1 cellular context compared by ENCODE assay signal in the genomic region with DNA sequence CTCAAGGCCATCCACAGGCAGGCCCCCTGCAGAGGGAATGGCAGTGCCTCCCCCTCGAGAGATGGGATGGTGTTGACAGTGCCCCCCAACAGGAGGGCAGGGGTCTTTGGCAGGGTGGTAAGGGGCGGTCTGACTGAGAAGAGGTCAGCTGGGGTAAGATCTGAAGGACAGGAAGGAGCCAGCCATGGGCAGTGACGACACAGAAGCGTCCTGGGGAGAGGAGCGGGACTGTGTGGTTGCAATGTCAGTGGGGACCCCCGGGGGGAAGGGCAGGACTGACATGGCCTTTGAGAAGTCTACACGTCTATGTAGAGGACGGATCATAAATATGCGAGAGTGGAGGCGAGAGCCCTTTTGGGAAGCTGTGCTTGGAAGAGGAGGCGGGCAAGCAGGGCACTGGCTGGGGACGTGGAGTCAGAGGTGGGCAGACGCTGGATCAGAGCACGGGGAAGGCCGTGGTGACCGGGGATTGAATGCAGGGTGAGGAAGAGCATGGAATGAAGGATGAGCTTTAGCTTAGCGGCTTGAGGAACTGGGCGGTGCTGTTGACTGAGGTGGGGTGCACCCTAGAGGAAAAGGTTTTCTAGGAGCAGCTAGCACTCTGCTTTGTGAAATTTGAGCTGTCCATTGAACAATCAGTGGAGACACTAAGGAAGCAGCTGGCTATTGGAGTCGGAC.
TF ChIP-seq lines count a peak whose summit lies in the region.

No MANE protein-coding gene starts in this region.

TF ChIP-seq in K562, 482 proteins besides CTCF, POLR2A, EP300 and RAD21:
- TF ChIP-seq ZNF431 (CRISPR knock-in tag; IDR thresholded peaks at IDR 0.05) (no peak), KDM1A (IDR thresholded peaks at IDR 0.05) (no peak), EZH2 (IDR thresholded peaks at IDR 0.05; ENCODE audit: borderline replicate concordance, low read depth, low read length) (no peak), ZNF79 (CRISPR knock-in tag; IDR thresholded peaks at IDR 0.05; ENCODE audit: low read depth) (no peak), TRIM28 (IDR thresholded peaks at IDR 0.05) (no peak), STAG1 (CRISPR knock-in tag; IDR thresholded peaks at IDR 0.05; ENCODE audit: borderline replicate concordance) (no peak), PPARD (CRISPR knock-in tag; IDR thresholded peaks at IDR 0.05) (no peak), KHSRP (IDR thresholded peaks at IDR 0.05) (no peak), ZNF75A (CRISPR knock-in tag; IDR thresholded peaks at IDR 0.05) (no peak)
- TF ChIP-seq, protein P1, sequence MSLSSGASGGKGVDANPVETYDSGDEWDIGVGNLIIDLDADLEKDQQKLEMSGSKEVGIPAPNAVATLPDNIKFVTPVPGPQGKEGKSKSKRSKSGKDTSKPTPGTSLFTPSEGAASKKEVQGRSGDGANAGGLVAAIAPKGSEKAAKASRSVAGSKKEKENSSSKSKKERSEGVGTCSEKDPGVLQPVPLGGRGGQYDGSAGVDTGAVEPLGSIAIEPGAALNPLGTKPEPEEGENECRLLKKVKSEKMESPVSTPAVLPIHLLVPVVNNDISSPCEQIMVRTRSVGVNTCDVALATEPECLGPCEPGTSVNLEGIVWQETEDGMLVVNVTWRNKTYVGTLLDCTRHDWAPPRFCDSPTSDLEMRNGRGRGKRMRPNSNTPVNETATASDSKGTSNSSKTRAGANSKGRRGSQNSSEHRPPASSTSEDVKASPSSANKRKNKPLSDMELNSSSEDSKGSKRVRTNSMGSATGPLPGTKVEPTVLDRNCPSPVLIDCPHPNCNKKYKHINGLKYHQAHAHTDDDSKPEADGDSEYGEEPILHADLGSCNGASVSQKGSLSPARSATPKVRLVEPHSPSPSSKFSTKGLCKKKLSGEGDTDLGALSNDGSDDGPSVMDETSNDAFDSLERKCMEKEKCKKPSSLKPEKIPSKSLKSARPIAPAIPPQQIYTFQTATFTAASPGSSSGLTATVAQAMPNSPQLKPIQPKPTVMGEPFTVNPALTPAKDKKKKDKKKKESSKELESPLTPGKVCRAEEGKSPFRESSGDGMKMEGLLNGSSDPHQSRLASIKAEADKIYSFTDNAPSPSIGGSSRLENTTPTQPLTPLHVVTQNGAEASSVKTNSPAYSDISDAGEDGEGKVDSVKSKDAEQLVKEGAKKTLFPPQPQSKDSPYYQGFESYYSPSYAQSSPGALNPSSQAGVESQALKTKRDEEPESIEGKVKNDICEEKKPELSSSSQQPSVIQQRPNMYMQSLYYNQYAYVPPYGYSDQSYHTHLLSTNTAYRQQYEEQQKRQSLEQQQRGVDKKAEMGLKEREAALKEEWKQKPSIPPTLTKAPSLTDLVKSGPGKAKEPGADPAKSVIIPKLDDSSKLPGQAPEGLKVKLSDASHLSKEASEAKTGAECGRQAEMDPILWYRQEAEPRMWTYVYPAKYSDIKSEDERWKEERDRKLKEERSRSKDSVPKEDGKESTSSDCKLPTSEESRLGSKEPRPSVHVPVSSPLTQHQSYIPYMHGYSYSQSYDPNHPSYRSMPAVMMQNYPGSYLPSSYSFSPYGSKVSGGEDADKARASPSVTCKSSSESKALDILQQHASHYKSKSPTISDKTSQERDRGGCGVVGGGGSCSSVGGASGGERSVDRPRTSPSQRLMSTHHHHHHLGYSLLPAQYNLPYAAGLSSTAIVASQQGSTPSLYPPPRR (CRISPR knock-in tag; IDR thresholded peaks at IDR 0.05; ENCODE audit: borderline replicate concordance): no peak
- TF ChIP-seq, protein P2, sequence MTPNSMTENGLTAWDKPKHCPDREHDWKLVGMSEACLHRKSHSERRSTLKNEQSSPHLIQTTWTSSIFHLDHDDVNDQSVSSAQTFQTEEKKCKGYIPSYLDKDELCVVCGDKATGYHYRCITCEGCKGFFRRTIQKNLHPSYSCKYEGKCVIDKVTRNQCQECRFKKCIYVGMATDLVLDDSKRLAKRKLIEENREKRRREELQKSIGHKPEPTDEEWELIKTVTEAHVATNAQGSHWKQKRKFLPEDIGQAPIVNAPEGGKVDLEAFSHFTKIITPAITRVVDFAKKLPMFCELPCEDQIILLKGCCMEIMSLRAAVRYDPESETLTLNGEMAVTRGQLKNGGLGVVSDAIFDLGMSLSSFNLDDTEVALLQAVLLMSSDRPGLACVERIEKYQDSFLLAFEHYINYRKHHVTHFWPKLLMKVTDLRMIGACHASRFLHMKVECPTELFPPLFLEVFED (CRISPR knock-in tag; conservative IDR thresholded peaks at IDR 0.05): no peak
- TF ChIP-seq, protein P3, sequence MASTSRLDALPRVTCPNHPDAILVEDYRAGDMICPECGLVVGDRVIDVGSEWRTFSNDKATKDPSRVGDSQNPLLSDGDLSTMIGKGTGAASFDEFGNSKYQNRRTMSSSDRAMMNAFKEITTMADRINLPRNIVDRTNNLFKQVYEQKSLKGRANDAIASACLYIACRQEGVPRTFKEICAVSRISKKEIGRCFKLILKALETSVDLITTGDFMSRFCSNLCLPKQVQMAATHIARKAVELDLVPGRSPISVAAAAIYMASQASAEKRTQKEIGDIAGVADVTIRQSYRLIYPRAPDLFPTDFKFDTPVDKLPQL (IDR thresholded peaks at IDR 0.05; ENCODE audit: extremely low read depth, insufficient read length): no peak
- TF ChIP-seq, protein P4, sequence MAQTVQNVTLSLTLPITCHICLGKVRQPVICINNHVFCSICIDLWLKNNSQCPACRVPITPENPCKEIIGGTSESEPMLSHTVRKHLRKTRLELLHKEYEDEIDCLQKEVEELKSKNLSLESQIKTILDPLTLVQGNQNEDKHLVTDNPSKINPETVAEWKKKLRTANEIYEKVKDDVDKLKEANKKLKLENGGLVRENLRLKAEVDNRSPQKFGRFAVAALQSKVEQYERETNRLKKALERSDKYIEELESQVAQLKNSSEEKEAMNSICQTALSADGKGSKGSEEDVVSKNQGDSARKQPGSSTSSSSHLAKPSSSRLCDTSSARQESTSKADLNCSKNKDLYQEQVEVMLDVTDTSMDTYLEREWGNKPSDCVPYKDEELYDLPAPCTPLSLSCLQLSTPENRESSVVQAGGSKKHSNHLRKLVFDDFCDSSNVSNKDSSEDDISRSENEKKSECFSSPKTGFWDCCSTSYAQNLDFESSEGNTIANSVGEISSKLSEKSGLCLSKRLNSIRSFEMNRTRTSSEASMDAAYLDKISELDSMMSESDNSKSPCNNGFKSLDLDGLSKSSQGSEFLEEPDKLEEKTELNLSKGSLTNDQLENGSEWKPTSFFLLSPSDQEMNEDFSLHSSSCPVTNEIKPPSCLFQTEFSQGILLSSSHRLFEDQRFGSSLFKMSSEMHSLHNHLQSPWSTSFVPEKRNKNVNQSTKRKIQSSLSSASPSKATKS (CRISPR knock-in tag; IDR thresholded peaks at IDR 0.05): no peak
